Comparison of ENCODE assay signal across 12 cellular contexts in the genomic region with DNA sequence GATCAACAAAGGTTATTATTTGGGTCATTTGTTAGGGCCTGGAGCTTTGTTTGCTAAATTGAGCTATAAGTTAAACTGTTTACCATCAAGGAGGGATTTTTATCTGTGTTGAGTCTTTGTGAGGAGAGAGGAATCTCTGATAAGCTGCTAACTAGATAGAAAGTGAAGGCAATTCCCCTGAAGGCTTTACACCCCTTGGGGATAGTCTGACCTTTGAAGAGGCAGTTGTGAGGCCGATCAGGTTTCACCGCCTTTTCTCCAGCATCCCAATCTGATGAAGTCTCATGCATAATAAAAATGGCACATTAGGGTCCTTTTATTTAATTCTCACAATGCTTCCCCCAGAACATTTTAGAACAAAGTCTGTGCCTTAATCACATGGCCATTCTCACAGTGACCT. TPM values are rescaled to one million over a fixed set of nuclear protein-coding genes. Genes with fewer than 3 reads are reported as not detected.
DNase-seq lines count a peak whose midpoint lies in the region; ATAC-seq lines count a peak whose summit lies in the region.
"Had no signal": no experiment of that assay in that cellular context is flagged by ENCODE, and none has a peak within 500 bp of the region (broad histone marks: within the 10 kb centered on the region; RNA-seq: fewer than 3 reads in every experiment).

No MANE protein-coding gene starts in this region.

- intact Hi-C loops in sciatic nerve (cut with DNase I), result loop anchor here (5.0 kb wide), 1 partner anchor 1566 kb away; no protein-coding TSS in a partner anchor

- H3K4me1 ChIP-seq in HAP-1, result peaks cover 41% of the 10 kb centered on the region

- no peak overlapping the region for H3K4me3 ChIP-seq in HAP-1

- no peaks in the 10 kb centered on the region for H3K27me3 ChIP-seq in HAP-1 (ENCODE audit: low read depth)

- no peaks in the 10 kb centered on the region for H3K36me3 ChIP-seq in HAP-1 (replicated peaks)

- DNase-seq in HAP-1 (ENCODE audit: low spot score in 2 of 2) (peak; percentile 61 to 66), NCI-H82 treated with DMSO at 0.1 percent for 48 hours (lab: John Stamatoyannopoulos, UW; ENCODE audit: unreplicated experiment) (peak; percentile 35), iPS-NIHi7 (ENCODE audit: extremely low spot score) (peak; percentile 40), sciatic nerve (ENCODE audit: low spot score) (no peak), HUDEP-2 (lab: John Stamatoyannopoulos, UW; ENCODE audit: unreplicated experiment in 76 of 76) (no peak), H4 (ENCODE audit: low spot score) (no peak)
- DNase-seq: activated B cell treated with CpG ODN at 0.5 μM for 24 hours; activated T-cell treated with anti-CD3 and anti-CD28 coated beads, Interleukin-2, amount 50 U/mL, for 1 hour; OCI-M1; stimulated activated naive CD8-positive, alpha-beta T cell treated with anti-CD3 and anti-CD28 coated beads, Interleukin-15, Interleukin-2, amounts not matched to agents 100 U/mL and 50 U/mL, for 24 hours; SW 1271 had no signal

- H3K9me3 ChIP-seq in HAP-1, result no peaks in the 10 kb centered on the region

- ATAC-seq in sciatic nerve (peak; percentile 23), HG03135 (IDR thresholded peaks at IDR 0.05; ENCODE audit: unreplicated experiment) (no peak)
- ATAC-seq: stimulated activated naive CD8-positive, alpha-beta T cell treated with anti-CD3 and anti-CD28 coated beads, Interleukin-15, Interleukin-2, amounts not matched to agents 100 U/mL and 50 U/mL, for 24 hours had no signal

- in situ Hi-C loops in HAP-1 (cut with MboI; ENCODE audit: low sequenced_read_pairs), result no loop called here

RNA-seq across cellular contexts. Expression of a gene that starts 21.8 kb away (rescaled TPM):
- total RNA-seq in sciatic nerve, result 81.0 TPM
- 24.0 and 28.1 TPM in 2 replicates for total RNA-seq in H4 (2014; rRNA removed; shearing (Covaris generic))

Comparison
In these comparisons a context has a peak if more than half of its experiments do, and no peak if none do; other contexts are left out.
1. DNase-seq: peak in HAP-1 (2 of 2), NCI-H82 treated with DMSO at 0.1 percent for 48 hours (single experiment) and iPS-NIHi7 (single experiment); none in sciatic nerve (single experiment), HUDEP-2 (0 of 76) and H4 (single experiment).